ENCODE assay signal across 9 cellular contexts in the genomic region with DNA sequence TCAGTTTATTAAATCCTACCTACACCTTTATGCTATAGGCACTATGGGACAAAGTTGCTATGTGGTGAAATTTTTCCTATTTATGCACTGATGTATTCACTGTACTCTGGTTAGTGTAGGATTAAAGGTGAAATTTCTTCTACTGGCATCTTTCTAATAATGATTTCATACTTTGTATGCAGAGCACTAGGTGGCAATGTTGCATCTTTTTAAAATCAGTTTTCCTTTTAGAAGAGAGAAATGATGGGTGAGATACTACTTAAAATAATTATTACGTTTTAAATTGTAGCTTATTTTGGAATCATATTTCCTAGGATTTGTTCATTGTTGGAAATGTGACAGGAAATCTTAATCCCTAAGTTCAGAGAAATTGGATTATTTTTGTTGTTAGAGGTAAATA.
DNase-seq lines count a peak whose midpoint lies in the region; ATAC-seq and TF ChIP-seq lines count a peak whose summit lies in the region.
"Had no signal": no experiment of that assay in that cellular context is flagged by ENCODE, and none has a peak within 500 bp of the region (broad histone marks: within the 10 kb centered on the region; RNA-seq: fewer than 3 reads in every experiment).

No MANE protein-coding gene starts in this region.

- peak; percentile 69 to 73 for TF ChIP-seq RAD21 in liver (IDR thresholded peaks at IDR 0.05)

- 6% methylated on average over 1 of the region's 1 CpG for WGBS in liver

- H3K27ac ChIP-seq in liver (ENCODE audit: low read depth in 1 of 2, low read length in 2 of 2): no peak overlapping the region

- ATAC-seq in GM18858 (IDR thresholded peaks at IDR 0.05; ENCODE audit: unreplicated experiment): no peak
- ATAC-seq in activated naive CD8-positive, alpha-beta T cell treated with anti-CD3 and anti-CD28 coated beads, Interleukin-2, amount 50 U/mL, for 24 hours: no peak

- H3K4me3 Mint-ChIP-seq in activated naive CD8-positive, alpha-beta T cell treated with anti-CD3 and anti-CD28 coated beads, Interleukin-2, amount 50 U/mL, for 24 hours: no peak overlapping the region

- H3K4me1 ChIP-seq in adipocyte (ENCODE audit: control insufficient read depth, insufficient read depth, low read length) (no peaks in the 10 kb centered on the region), liver (ENCODE audit: control insufficient read depth in 4 of 4, insufficient read depth in 4 of 4, low read length in 3 of 4) (no peaks in the 10 kb centered on the region)

- peaks cover 3% of the 10 kb centered on the region for H3K27me3 Mint-ChIP-seq in activated naive CD8-positive, alpha-beta T cell treated with anti-CD3 and anti-CD28 coated beads, Interleukin-2, amount 50 U/mL, for 24 hours

- H3K36me3 Mint-ChIP-seq in activated naive CD8-positive, alpha-beta T cell treated with anti-CD3 and anti-CD28 coated beads, Interleukin-2, amount 50 U/mL, for 24 hours (ENCODE audit: low read depth): no peaks in the 10 kb centered on the region

- H3K4me1 Mint-ChIP-seq in activated naive CD8-positive, alpha-beta T cell treated with anti-CD3 and anti-CD28 coated beads, Interleukin-2, amount 50 U/mL, for 24 hours: no peaks in the 10 kb centered on the region

- H3K36me3 ChIP-seq in adipocyte (ENCODE audit: control insufficient read depth, insufficient read depth, low read length, severe bottlenecking) (no peaks in the 10 kb centered on the region), liver (ENCODE audit: control insufficient read depth in 4 of 4, insufficient read depth in 3 of 4, low read depth in 1 of 4, low read length in 3 of 4) (no peaks in the 10 kb centered on the region)

- no peaks in the 10 kb centered on the region for H3K27me3 ChIP-seq in adipocyte (replicated peaks; ENCODE audit: control insufficient read depth, insufficient read depth, low read length)
- H3K27me3 ChIP-seq in liver (ENCODE audit: control insufficient read depth in 4 of 4, insufficient read depth in 4 of 4, low read length in 3 of 4): no peaks in the 10 kb centered on the region

- H3K4me3 ChIP-seq in adipocyte (ENCODE audit: low read length): no peak overlapping the region
- H3K4me3 ChIP-seq in liver (ENCODE audit: low read depth in 1 of 3, low read length in 3 of 3): no peak overlapping the region

- H3K27ac Mint-ChIP-seq in activated naive CD8-positive, alpha-beta T cell treated with anti-CD3 and anti-CD28 coated beads, Interleukin-2, amount 50 U/mL, for 24 hours: no peak overlapping the region

- H3K9me3 ChIP-seq in adipocyte (ENCODE audit: control insufficient read depth, low read length): no peaks in the 10 kb centered on the region
- no peaks in the 10 kb centered on the region for H3K9me3 ChIP-seq in liver (ENCODE audit: control insufficient read depth in 4 of 4, low read length in 3 of 4)

- peak; percentile 27 for TF ChIP-seq CTCF in liver (IDR thresholded peaks at IDR 0.05; ENCODE audit: low read depth, low read length, missing input control)

- in situ Hi-C loops in Caki2 (cut with HindIII; ENCODE audit: low pct_unique_long_range_greater_than_20kb, low sequenced_read_pairs): no loop called here

- no peak overlapping the region for H3K9ac ChIP-seq in adipocyte (ENCODE audit: low read length)
- no peak overlapping the region for H3K9ac ChIP-seq in liver (ENCODE audit: low read depth in 1 of 2, low read length in 2 of 2)

- no peaks in the 10 kb centered on the region for H3K9me3 Mint-ChIP-seq in activated naive CD8-positive, alpha-beta T cell treated with anti-CD3 and anti-CD28 coated beads, Interleukin-2, amount 50 U/mL, for 24 hours

- DNase-seq in Caki2 (ENCODE audit: low read depth): peak; percentile 10
- DNase-seq in LHCN-M2 (ENCODE audit: low read depth): peak; percentile 5
- DNase-seq in adipocyte (ENCODE audit: low read depth): peak; percentile 77
- no peak for DNase-seq in MV-4-11 (lab: John Stamatoyannopoulos, UW)
- no peak for DNase-seq in activated naive CD8-positive, alpha-beta T cell treated with anti-CD3 and anti-CD28 coated beads, Interleukin-2, amount 50 U/mL, for 24 hours
- DNase-seq in AG08396 (ENCODE audit: low spot score): no peak
- DNase-seq: activated T-cell treated with anti-CD3 and anti-CD28 coated beads, Interleukin-2, amount 50 U/mL, for 48 hours had no signal

TF ChIP-seq in liver, 16 proteins besides CTCF, POLR2A, EP300 and RAD21:
- no peak for TF ChIP-seq RXRA (IDR thresholded peaks at IDR 0.05)
- TF ChIP-seq NR2F2 (IDR thresholded peaks at IDR 0.05): no peak
- no peak for TF ChIP-seq MAX (IDR thresholded peaks at IDR 0.05)
- TF ChIP-seq, protein P1, sequence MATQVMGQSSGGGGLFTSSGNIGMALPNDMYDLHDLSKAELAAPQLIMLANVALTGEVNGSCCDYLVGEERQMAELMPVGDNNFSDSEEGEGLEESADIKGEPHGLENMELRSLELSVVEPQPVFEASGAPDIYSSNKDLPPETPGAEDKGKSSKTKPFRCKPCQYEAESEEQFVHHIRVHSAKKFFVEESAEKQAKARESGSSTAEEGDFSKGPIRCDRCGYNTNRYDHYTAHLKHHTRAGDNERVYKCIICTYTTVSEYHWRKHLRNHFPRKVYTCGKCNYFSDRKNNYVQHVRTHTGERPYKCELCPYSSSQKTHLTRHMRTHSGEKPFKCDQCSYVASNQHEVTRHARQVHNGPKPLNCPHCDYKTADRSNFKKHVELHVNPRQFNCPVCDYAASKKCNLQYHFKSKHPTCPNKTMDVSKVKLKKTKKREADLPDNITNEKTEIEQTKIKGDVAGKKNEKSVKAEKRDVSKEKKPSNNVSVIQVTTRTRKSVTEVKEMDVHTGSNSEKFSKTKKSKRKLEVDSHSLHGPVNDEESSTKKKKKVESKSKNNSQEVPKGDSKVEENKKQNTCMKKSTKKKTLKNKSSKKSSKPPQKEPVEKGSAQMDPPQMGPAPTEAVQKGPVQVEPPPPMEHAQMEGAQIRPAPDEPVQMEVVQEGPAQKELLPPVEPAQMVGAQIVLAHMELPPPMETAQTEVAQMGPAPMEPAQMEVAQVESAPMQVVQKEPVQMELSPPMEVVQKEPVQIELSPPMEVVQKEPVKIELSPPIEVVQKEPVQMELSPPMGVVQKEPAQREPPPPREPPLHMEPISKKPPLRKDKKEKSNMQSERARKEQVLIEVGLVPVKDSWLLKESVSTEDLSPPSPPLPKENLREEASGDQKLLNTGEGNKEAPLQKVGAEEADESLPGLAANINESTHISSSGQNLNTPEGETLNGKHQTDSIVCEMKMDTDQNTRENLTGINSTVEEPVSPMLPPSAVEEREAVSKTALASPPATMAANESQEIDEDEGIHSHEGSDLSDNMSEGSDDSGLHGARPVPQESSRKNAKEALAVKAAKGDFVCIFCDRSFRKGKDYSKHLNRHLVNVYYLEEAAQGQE (IDR thresholded peaks at IDR 0.05): no peak
- no peak for TF ChIP-seq HNF4G (IDR thresholded peaks at IDR 0.05)

Comparison
In these comparisons a context has a peak if more than half of its experiments do, and no peak if none do; other contexts are left out.
1. DNase-seq: peak in Caki2 (single experiment), LHCN-M2 (single experiment) and adipocyte (single experiment); none in MV-4-11 (single experiment), activated naive CD8-positive, alpha-beta T cell treated with anti-CD3 and anti-CD28 coated beads, Interleukin-2, amount 50 U/mL, for 24 hours (single experiment) and AG08396 (single experiment).